1 cellular context compared by ENCODE assay signal in the genomic region with DNA sequence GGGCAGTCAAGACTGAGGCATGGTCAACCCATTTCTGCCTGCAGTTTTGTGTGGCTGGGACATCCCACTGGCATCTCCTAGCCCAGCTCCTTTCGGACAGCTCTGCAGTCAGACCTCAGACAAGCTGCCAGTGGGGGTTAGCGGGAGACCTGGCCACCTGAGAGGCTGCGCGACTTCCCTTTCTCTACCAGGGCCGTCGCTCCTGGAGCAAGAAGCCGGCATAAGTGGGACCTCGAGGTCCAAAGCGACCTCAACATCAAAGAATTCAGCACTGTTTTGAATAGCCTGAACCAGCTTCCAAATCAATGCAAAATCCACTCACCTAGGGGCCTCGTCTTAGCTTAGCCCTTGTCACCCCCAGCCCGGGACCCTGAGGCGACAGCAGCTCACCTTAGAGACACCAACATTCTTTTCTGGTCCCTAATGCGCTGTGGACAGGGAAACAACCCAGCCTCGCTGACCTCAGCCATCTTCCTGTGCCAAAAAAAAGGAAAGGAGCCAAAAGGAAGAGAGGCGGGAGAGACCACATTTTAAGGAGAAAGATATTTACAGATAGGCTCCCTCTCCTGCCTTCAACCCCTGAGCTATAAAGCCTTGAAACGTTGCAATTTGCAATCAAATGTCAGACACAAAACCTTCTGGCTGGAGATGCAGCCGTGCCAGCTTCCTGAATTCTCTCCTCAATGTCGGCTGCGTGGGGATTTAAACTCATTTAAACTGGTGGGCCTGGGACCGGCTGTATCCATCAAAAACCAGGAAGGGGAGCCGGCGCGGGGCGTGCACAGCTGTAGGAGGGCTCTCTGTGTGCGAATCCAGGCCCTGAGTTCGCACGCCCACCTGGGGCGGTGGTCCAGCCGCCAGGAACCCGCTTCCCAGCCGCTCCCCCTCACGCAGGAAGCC.
TF ChIP-seq lines count a peak whose summit lies in the region.

No MANE protein-coding gene starts in this region.

TF ChIP-seq in HEK293, 187 proteins besides CTCF, POLR2A, EP300 and RAD21 (continued from another document):
- TF ChIP-seq, protein P1, sequence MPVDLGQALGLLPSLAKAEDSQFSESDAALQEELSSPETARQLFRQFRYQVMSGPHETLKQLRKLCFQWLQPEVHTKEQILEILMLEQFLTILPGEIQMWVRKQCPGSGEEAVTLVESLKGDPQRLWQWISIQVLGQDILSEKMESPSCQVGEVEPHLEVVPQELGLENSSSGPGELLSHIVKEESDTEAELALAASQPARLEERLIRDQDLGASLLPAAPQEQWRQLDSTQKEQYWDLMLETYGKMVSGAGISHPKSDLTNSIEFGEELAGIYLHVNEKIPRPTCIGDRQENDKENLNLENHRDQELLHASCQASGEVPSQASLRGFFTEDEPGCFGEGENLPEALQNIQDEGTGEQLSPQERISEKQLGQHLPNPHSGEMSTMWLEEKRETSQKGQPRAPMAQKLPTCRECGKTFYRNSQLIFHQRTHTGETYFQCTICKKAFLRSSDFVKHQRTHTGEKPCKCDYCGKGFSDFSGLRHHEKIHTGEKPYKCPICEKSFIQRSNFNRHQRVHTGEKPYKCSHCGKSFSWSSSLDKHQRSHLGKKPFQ (tag by site-specific recombination; IDR thresholded peaks at IDR 0.05): no peak
- TF ChIP-seq ZNF701 (tag by site-specific recombination; IDR thresholded peaks at IDR 0.05) (no peak), ZBTB8A (tag by site-specific recombination; IDR thresholded peaks at IDR 0.05) (no peak)
